Comparison of ENCODE assay signal across 8 cellular contexts in genomic region chr10:17001961-17002749, GRCh38.
DNase-seq lines count a peak whose midpoint lies in the region; ATAC-seq and TF ChIP-seq lines count a peak whose summit lies in the region.

No MANE protein-coding gene starts in this region.

- WGBS in thymus: 65% methylated on average over 8 of the region's 8 CpGs

- H3K27me3 Mint-ChIP-seq in activated naive CD4-positive, alpha-beta T cell treated with anti-CD3 and anti-CD28 coated beads, Interleukin-2, amount 10 ng/mL, durations not matched to agents 7 days and 5 days: peaks cover 24% of the 10 kb centered on the region

- peaks cover 51% of the 10 kb centered on the region for H3K4me1 Mint-ChIP-seq in activated naive CD4-positive, alpha-beta T cell treated with anti-CD3 and anti-CD28 coated beads, Interleukin-2, amount 10 ng/mL, durations not matched to agents 7 days and 5 days

- H3K27ac ChIP-seq in thymus (ENCODE audit: low read depth): peak overlapping the region; percentile 77

- H3K36me3 Mint-ChIP-seq in activated naive CD4-positive, alpha-beta T cell treated with anti-CD3 and anti-CD28 coated beads, Interleukin-2, amount 10 ng/mL, durations not matched to agents 7 days and 5 days: peaks cover 4% of the 10 kb centered on the region

- no peaks in the 10 kb centered on the region for H3K36me3 ChIP-seq in thymus (ENCODE audit: control insufficient read depth, insufficient read depth)

- no peak for TF ChIP-seq CTCF in GM13976 (IDR thresholded peaks at IDR 0.05; ENCODE audit: borderline replicate concordance, control extremely low read depth, extremely low read depth, insufficient read depth, missing control alignments)

- peak; percentile 52 for ATAC-seq in GM18867 (IDR thresholded peaks at IDR 0.05; ENCODE audit: unreplicated experiment)
- peak; percentile 33 for ATAC-seq in HG03060 (IDR thresholded peaks at IDR 0.05; ENCODE audit: low read depth, unreplicated experiment)

- CTCF ChIA-PET in activated naive CD4-positive, alpha-beta T cell treated with anti-CD3 and anti-CD28 coated beads, Interleukin-2, amount 10 ng/mL, durations not matched to agents 7 days and 5 days (lab: Charles Lee): interaction anchor here (0.6 to 1.0 kb wide), 4 partner anchors 18 to 175 kb away, joined by 3 to 5 read pairs (median 4); no protein-coding TSS in a partner anchor

- H3K4me3 Mint-ChIP-seq in activated naive CD4-positive, alpha-beta T cell treated with anti-CD3 and anti-CD28 coated beads, Interleukin-2, amount 10 ng/mL, durations not matched to agents 7 days and 5 days: peak overlapping the region; percentile 1

- peak; percentile 36 for DNase-seq in activated naive CD4-positive, alpha-beta T cell treated with anti-CD3 and anti-CD28 coated beads, Interleukin-2, amount 10 ng/mL, durations not matched to agents 7 days and 5 days
- DNase-seq in hepatic stellate cell (ENCODE audit: low spot score): peak; percentile 42
- DNase-seq in HT-29 (ENCODE audit: low spot score): no peak
- no peak for DNase-seq in GM13976 (ENCODE audit: low spot score)
- no peak for DNase-seq in iPS-NIHi7 (ENCODE audit: extremely low spot score)

- peak overlapping the region; percentile 60 for H3K27ac Mint-ChIP-seq in activated naive CD4-positive, alpha-beta T cell treated with anti-CD3 and anti-CD28 coated beads, Interleukin-2, amount 10 ng/mL, durations not matched to agents 7 days and 5 days

- in situ Hi-C loops in GM13976 (cut with MboI; ENCODE audit: low sequenced_read_pairs, unreplicated experiment): no loop called here

- no peaks in the 10 kb centered on the region for H3K27me3 ChIP-seq in thymus (ENCODE audit: control insufficient read depth, insufficient read depth)

- H3K4me1 ChIP-seq in thymus (ENCODE audit: control insufficient read depth, insufficient read depth, low read length): peaks cover 12% of the 10 kb centered on the region

- H3K9me3 ChIP-seq in thymus (ENCODE audit: control insufficient read depth): no peaks in the 10 kb centered on the region

- peaks cover 3% of the 10 kb centered on the region for H3K9me3 Mint-ChIP-seq in activated naive CD4-positive, alpha-beta T cell treated with anti-CD3 and anti-CD28 coated beads, Interleukin-2, amount 10 ng/mL, durations not matched to agents 7 days and 5 days

- no peak overlapping the region for H3K4me3 ChIP-seq in thymus (ENCODE audit: low read length)

Comparison
In these comparisons a context has a peak if more than half of its experiments do, and no peak if none do; other contexts are left out.
1. DNase-seq: peak in activated naive CD4-positive, alpha-beta T cell treated with anti-CD3 and anti-CD28 coated beads, Interleukin-2, amount 10 ng/mL, durations not matched to agents 7 days and 5 days (single experiment) and hepatic stellate cell (single experiment); none in HT-29 (single experiment), GM13976 (single experiment) and iPS-NIHi7 (single experiment).